ENCODE assay signal across 20 cellular contexts in genomic region chr20:34066476-34067090, GRCh38. TPM values are rescaled to one million over a fixed set of nuclear protein-coding genes. Genes with fewer than 3 reads are reported as not detected.
A peak's percentile ranks its signal among the peaks of the same experiment; 100 is the strongest.
DNase-seq lines count a peak whose midpoint lies in the region; ATAC-seq, FAIRE-seq and TF ChIP-seq lines count a peak whose summit lies in the region.
"Had no signal": no experiment of that assay in that cellular context is flagged by ENCODE, and none has a peak within 500 bp of the region (broad histone marks: within the 10 kb centered on the region; RNA-seq: fewer than 3 reads in every experiment).

No MANE protein-coding gene starts in this region.

- H3K27ac ChIP-seq in A673 (ENCODE audit: low read depth, low read length, poor library complexity, severe bottlenecking) (peak overlapping the region; percentile 43), GM23338 (ENCODE audit: low read depth) (0 out of 2 replicates have a peak overlapping the region, but pooled peaks have one; percentile 74), WERI-Rb-1 (peak overlapping the region; percentile 30; the same call in 1 of the 2 replicates), keratinocyte (ENCODE audit: control insufficient read depth, insufficient read depth, low read length) (no peak overlapping the region), upper lobe of left lung (no peak overlapping the region)

- H2AFZ ChIP-seq in GM23338 (no peak overlapping the region), keratinocyte (ENCODE audit: control insufficient read depth, low read length) (no peak overlapping the region)

- dilution Hi-C loops in keratinocyte (cut with MboI; ENCODE audit: extremely low pct_ligation_motif_present, low sequenced_read_pairs) = loop anchor here (25.0 kb wide), 1 partner anchor 129 kb away; no protein-coding TSS in a partner anchor

- H3K9ac ChIP-seq in keratinocyte (ENCODE audit: control insufficient read depth, extremely low read depth, insufficient read depth, low read length) = no peak overlapping the region

- no peak overlapping the region for H3K4me3 Mint-ChIP-seq in GM23338
- H3K4me3 Mint-ChIP-seq: T-helper 1 cell treated with Interleukin-12 subunit alpha and Interleukin-12 subunit beta and Interleukin-4 antibody, amounts not matched to agents 30 μg/mL and 1 μg/mL, for 36 hours had no signal

- POLR2A ChIA-PET in A673 (lab: Charles Lee; ENCODE audit: low non-redundant PET) = no interaction called here

- no peak overlapping the region for H3K27ac Mint-ChIP-seq in GM23338
- H3K27ac Mint-ChIP-seq: T-helper 1 cell treated with Interleukin-12 subunit alpha and Interleukin-12 subunit beta and Interleukin-4 antibody, amounts not matched to agents 30 μg/mL and 1 μg/mL, for 36 hours had no signal

- H3K36me3 ChIP-seq in A673 (ENCODE audit: insufficient read depth, low read length, poor library complexity, severe bottlenecking) (no peaks in the 10 kb centered on the region), GM23338 (ENCODE audit: insufficient read depth) (no peaks in the 10 kb centered on the region), WERI-Rb-1 (0 out of 2 replicates have a peak, but pooled peaks cover 3% of the 10 kb centered on the region), keratinocyte (ENCODE audit: control insufficient read depth in 2 of 2, extremely low read depth in 1 of 2, insufficient read depth in 2 of 2, low read length in 2 of 2) (peaks cover 0 to under 1% of the 10 kb centered on the region in 2 experiments), upper lobe of left lung (peaks cover 0 to 3% (median 0%) of the 10 kb centered on the region in 4 donors)

- CTCF ChIA-PET in A673 (lab: Charles Lee) = no interaction called here

- H3K4me2 ChIP-seq in GM23338 = no peak overlapping the region
- H3K4me2 ChIP-seq in keratinocyte (ENCODE audit: control insufficient read depth, extremely low read depth, insufficient read depth, low read depth, low read length) = peak overlapping the region; percentile 47

- H4K20me1 ChIP-seq in GM23338 (replicated peaks; ENCODE audit: insufficient read depth) (peaks cover 65% of the 10 kb centered on the region), keratinocyte (ENCODE audit: control insufficient read depth, extremely low read depth, insufficient read depth, low read length) (peaks cover 3% of the 10 kb centered on the region)

- intact Hi-C loops in A673 (cut with micrococcal nuclease; ENCODE audit: unreplicated experiment) = loop anchor here (5.0 kb wide), 1 partner anchor 274 kb away; no protein-coding TSS in a partner anchor

- ATAC-seq in GM23338 (no peak), GM19397 (IDR thresholded peaks at IDR 0.05; ENCODE audit: unreplicated experiment) (no peak), upper lobe of left lung (ENCODE audit: low FRiP score in 2 of 2) (no peak)
- ATAC-seq: K562, left ventricle myocardium superior had no signal

- FAIRE-seq in keratinocyte (lab: Jason Lieb, UNC) = peak; percentile 77
- FAIRE-seq: K562, urothelium cell line had no signal

- H3K36me3 Mint-ChIP-seq in GM23338 (ENCODE audit: low read depth) = peaks cover 11% of the 10 kb centered on the region; the same call in 2 of the 3 replicates
- H3K36me3 Mint-ChIP-seq: naive B cell had no signal

- 0 out of 2 replicates have a peak, but pooled peaks cover 4% of the 10 kb centered on the region for H3F3A ChIP-seq in GM23338 (replicated peaks; ENCODE audit: low read depth)

- no peak overlapping the region for H3K4me3 ChIP-seq in A673 (ENCODE audit: low read depth, low read length, poor library complexity, severe bottlenecking)
- no peak overlapping the region for H3K4me3 ChIP-seq in GM23338
- no peak overlapping the region for H3K4me3 ChIP-seq in WERI-Rb-1 (ENCODE audit: low read depth, low read length)
- H3K4me3 ChIP-seq in keratinocyte (ENCODE audit: control insufficient read depth in 2 of 3, extremely low read depth in 1 of 3, insufficient read depth in 2 of 3, low read depth in 1 of 3, low read length in 3 of 3) = peak overlapping the region in 1 of 3 experiments; percentile 26
- no peak overlapping the region for H3K4me3 ChIP-seq in upper lobe of left lung
- H3K4me3 ChIP-seq: K562 had no signal

- H3K9me3 ChIP-seq in A673 (ENCODE audit: low read depth, low read length, poor library complexity, severe bottlenecking) = no peaks in the 10 kb centered on the region
- no peaks in the 10 kb centered on the region for H3K9me3 ChIP-seq in WERI-Rb-1 (ENCODE audit: severe bottlenecking)
- H3K9me3 ChIP-seq in keratinocyte (ENCODE audit: control insufficient read depth, low read depth, low read length) = no peaks in the 10 kb centered on the region
- no peaks in the 10 kb centered on the region for H3K9me3 ChIP-seq in upper lobe of left lung

- no peak for TF ChIP-seq POLR2A in upper lobe of left lung (IDR thresholded peaks at IDR 0.05)

- no peaks in the 10 kb centered on the region for H3K9me3 Mint-ChIP-seq in GM23338
- H3K9me3 Mint-ChIP-seq: naive B cell; T-helper 1 cell treated with Interleukin-12 subunit alpha and Interleukin-12 subunit beta and Interleukin-4 antibody, amounts not matched to agents 30 μg/mL and 1 μg/mL, for 36 hours had no signal

- TF ChIP-seq EP300 in upper lobe of left lung (IDR thresholded peaks at IDR 0.05) = no peak

- H3K9me2 ChIP-seq in GM23338 (ENCODE audit: insufficient read depth) = no peaks in the 10 kb centered on the region

- H3K4me1 Mint-ChIP-seq in GM23338 = peaks cover 37% of the 10 kb centered on the region

- peaks cover 51% of the 10 kb centered on the region for H3K4me1 ChIP-seq in A673 (ENCODE audit: insufficient read depth, low read length, poor library complexity, severe bottlenecking)
- peaks cover 21% of the 10 kb centered on the region for H3K4me1 ChIP-seq in GM23338 (ENCODE audit: insufficient read depth)
- H3K4me1 ChIP-seq in keratinocyte (ENCODE audit: control insufficient read depth, extremely low read depth, insufficient read depth, low read length) = peaks cover 74% of the 10 kb centered on the region
- H3K4me1 ChIP-seq in upper lobe of left lung = peaks cover 23 to 34% (median 30%) of the 10 kb centered on the region in 4 donors

- H3K79me2 ChIP-seq in GM23338 (replicated peaks; ENCODE audit: insufficient read depth) (peaks cover 50% of the 10 kb centered on the region), keratinocyte (ENCODE audit: control insufficient read depth, insufficient read depth, low read length) (peaks cover 42% of the 10 kb centered on the region)

- no TSS peak for BruUV-seq in A673 (replicated peaks; lab: Mats Ljungman, UMichigan)

- WGBS in upper lobe of left lung, 2 donors = 78 to 79% methylated on average over 3 of the region's 3 CpGs

- no peaks in the 10 kb centered on the region for H3K9me1 ChIP-seq in keratinocyte (ENCODE audit: control insufficient read depth, extremely low read depth, insufficient read depth, low read length)

- peaks cover 4% of the 10 kb centered on the region for H3K27me3 Mint-ChIP-seq in GM23338 (ENCODE audit: insufficient read depth, low read depth, poor library complexity)
- H3K27me3 Mint-ChIP-seq: naive B cell had no signal

- TF ChIP-seq CTCF in A673 (conservative IDR thresholded peaks at IDR 0.05; ENCODE audit: low read depth, low read length) (no peak), GM23338 (conservative IDR thresholded peaks at IDR 0.05; ENCODE audit: low read depth in 2 of 2) (no peak), WERI-Rb-1 (IDR thresholded peaks at IDR 0.05; ENCODE audit: low read depth, low read length) (no peak), keratinocyte (optimal IDR thresholded peaks at IDR 0.05 in 1 of 3, IDR thresholded peaks at IDR 0.05 in 1 of 3, conservative IDR thresholded peaks at IDR 0.05 in 1 of 3; ENCODE audit: extremely low read depth in 1 of 3, insufficient read depth in 2 of 3, low read length in 3 of 3) (no peak), upper lobe of left lung (IDR thresholded peaks at IDR 0.05) (no peak)

- peak; percentile 76 for DNase-seq in A673 (ENCODE audit: low spot score)
- DNase-seq in GM23338 (ENCODE audit: low spot score) = no peak
- DNase-seq in WERI-Rb-1 = no peak
- no peak for DNase-seq in keratinocyte (ENCODE audit: low read depth, low spot score)
- DNase-seq in central memory CD4-positive, alpha-beta T cell = no peak
- no peak for DNase-seq in upper lobe of left lung
- no peak for DNase-seq in NCI-H2081 treated with DMSO at 0.1 percent for 48 hours (lab: John Stamatoyannopoulos, UW)
- DNase-seq: DMS53; erythroblast; HCEC 1CT; left ventricle myocardium superior; naive B cell; NCI-H1436; NCI-H524; retina; stimulated activated CD4-positive, alpha-beta T cell treated with anti-CD3 and anti-CD28 coated beads, Interleukin-2, amount 100 ng/mL, for 48 hours had no signal

- no peaks in the 10 kb centered on the region for H3K27me3 ChIP-seq in A673 (replicated peaks; ENCODE audit: insufficient read depth, low read depth, low read length, poor library complexity)
- no peaks in the 10 kb centered on the region for H3K27me3 ChIP-seq in GM23338 (ENCODE audit: insufficient read depth)
- H3K27me3 ChIP-seq in WERI-Rb-1 (ENCODE audit: insufficient read depth, low read depth, severe bottlenecking) = no peaks in the 10 kb centered on the region
- no peaks in the 10 kb centered on the region for H3K27me3 ChIP-seq in keratinocyte (ENCODE audit: control insufficient read depth, extremely low read depth, insufficient read depth, low read length)
- no peaks in the 10 kb centered on the region for H3K27me3 ChIP-seq in upper lobe of left lung

TF ChIP-seq in GM23338, 12 proteins besides CTCF, POLR2A, EP300 and RAD21 (continues in another document):
- no peak for TF ChIP-seq POLR2AphosphoS5 (IDR thresholded peaks at IDR 0.05; ENCODE audit: low read depth)

RNA-seq across cellular contexts. Expression of gene EIF2S2, which starts 45.5 kb away (rescaled TPM):
- 130 and 142 TPM in 2 replicates for total RNA-seq in A673 (2021)
- 117 and 124 TPM in 2 replicates for total RNA-seq in GM23338 (2014; rRNA removed; shearing (Covaris generic))
- polyA plus RNA-seq in GM23338 (2016; fragmentation: Nextera tagmentation; extraction: Ambion mirVana) = 190 and 194 TPM in 2 replicates
- polyA plus RNA-seq in keratinocyte = 78.8 to 131 TPM (median 95.2 TPM) in 3 replicates
- polyA plus RNA-seq in keratinocyte (2011; ENCODE audit: low read depth) = 331 TPM
- polyA plus RNA-seq in keratinocyte (2011; cell fraction: cytosol; rRNA removed) = 94.1 and 149 TPM in 2 replicates
- polyA plus RNA-seq in keratinocyte (2011; cell fraction: nucleus; rRNA removed) = 52.4 and 72.8 TPM in 2 replicates
- polyA plus RNA-seq in keratinocyte (2012; ENCODE audit: low replicate concordance) = 115 and 164 TPM in 2 replicates
- polyA minus RNA-seq in keratinocyte = 9.2 to 29.5 TPM (median 24.8 TPM) in 3 replicates
- polyA minus RNA-seq in keratinocyte (2011; cell fraction: cytosol; rRNA and poly(A)+ RNA removed) = 56.8 TPM
- polyA minus RNA-seq in keratinocyte (2011; cell fraction: nucleus; rRNA and poly(A)+ RNA removed) = 9.9 and 19.2 TPM in 2 replicates
- 10 to 100 TPM; 28.3 to 76.1 (median 50.3) TPM for total RNA-seq in upper lobe of left lung

Comparison
In these comparisons a context has a peak if more than half of its experiments do, and no peak if none do; other contexts are left out.
1. H3K27ac ChIP-seq: peak in A673 (single experiment), GM23338 (single experiment) and WERI-Rb-1 (single experiment); none in keratinocyte (single experiment) and upper lobe of left lung (0 of 4).